In the genomic region with DNA sequence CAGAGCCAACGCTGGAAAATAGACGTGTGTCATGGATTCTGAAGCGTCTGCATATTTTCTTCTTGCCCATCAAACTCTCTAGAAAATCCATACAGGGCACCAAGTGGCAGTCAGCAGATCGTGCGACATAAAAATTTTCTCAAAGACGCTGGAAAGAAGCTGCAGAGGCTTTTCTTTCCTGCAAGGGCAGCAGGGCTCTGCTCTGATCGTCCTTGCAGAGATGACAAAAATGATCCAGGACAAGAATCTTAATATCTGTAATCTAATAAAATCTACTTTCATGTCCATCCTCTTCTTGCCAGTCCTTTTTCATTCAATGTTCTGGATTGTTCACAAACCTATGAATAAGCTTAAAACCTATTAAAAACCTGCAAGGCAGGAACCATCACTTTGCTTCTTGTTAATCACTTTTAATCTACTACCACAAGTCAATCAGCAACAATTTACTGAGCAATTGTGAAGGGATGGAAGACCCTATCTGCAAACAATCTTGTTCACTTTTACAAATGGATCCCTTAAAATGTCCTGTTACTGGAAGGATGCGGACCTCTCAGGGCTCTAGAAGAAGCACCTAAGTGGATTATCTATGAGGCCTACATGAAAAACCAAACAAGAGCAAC, we compare ENCODE assay signal across 22 cellular contexts.
A peak's percentile ranks its signal among the peaks of the same experiment; 100 is the strongest.
DNase-seq lines count a peak whose midpoint lies in the region; ATAC-seq and TF ChIP-seq lines count a peak whose summit lies in the region.
"Had no signal": no experiment of that assay in that cellular context is flagged by ENCODE, and none has a peak within 500 bp of the region (broad histone marks: within the 10 kb centered on the region; RNA-seq: fewer than 3 reads in every experiment).

No MANE protein-coding gene starts in this region.

- H3K4me3 ChIP-seq in osteoblast (ENCODE audit: insufficient read depth, low read length) (no peak overlapping the region), aorta (ENCODE audit: low read length in 2 of 2) (no peak overlapping the region)
- H3K4me3 ChIP-seq: spleen had no signal

- TF ChIP-seq CTCF in chondrocyte (IDR thresholded peaks at IDR 0.05) (no peak), osteoblast (IDR thresholded peaks at IDR 0.05; ENCODE audit: extremely low read depth, low read depth, low read length) (no peak)

- POLR2A ChIA-PET in activated CD4-positive, alpha-beta T cell treated with anti-CD3 and anti-CD28 coated beads, Interleukin-2, amount 10 ng/mL, durations not matched to agents 7 days and 5 days (lab: Charles Lee), result interaction anchor here (0.6 kb wide), 1 partner anchor 467 kb away, joined by 3 read pairs; no protein-coding TSS in a partner anchor

- H2AFZ ChIP-seq in osteoblast (ENCODE audit: low read length), result no peak overlapping the region

- H3K4me1 Mint-ChIP-seq in chondrocyte (ENCODE audit: low read depth), result peaks cover 61% of the 10 kb centered on the region
- peaks cover 18% of the 10 kb centered on the region for H3K4me1 Mint-ChIP-seq in activated CD4-positive, alpha-beta T cell treated with anti-CD3 and anti-CD28 coated beads, Interleukin-2, amount 10 ng/mL, durations not matched to agents 7 days and 5 days
- H3K4me1 Mint-ChIP-seq: T-cell had no signal

- H3K9me3 ChIP-seq in osteoblast (ENCODE audit: low read depth, low read length), result no peaks in the 10 kb centered on the region
- no peaks in the 10 kb centered on the region for H3K9me3 ChIP-seq in aorta (ENCODE audit: control insufficient read depth, low read length)
- H3K9me3 ChIP-seq: BE2C, spleen had no signal

- ATAC-seq in aorta (ENCODE audit: low FRiP score), result peak; percentile 49

- no peaks in the 10 kb centered on the region for H4K20me1 ChIP-seq in osteoblast (ENCODE audit: insufficient read depth, low read length)

- CTCF ChIA-PET in activated CD4-positive, alpha-beta T cell treated with anti-CD3 and anti-CD28 coated beads, Interleukin-2, amount 10 ng/mL, durations not matched to agents 7 days and 5 days (lab: Charles Lee), result interaction anchor here (1.0 to 1.4 kb wide), 2 partner anchors 11 to 647 kb away, joined by 3 to 4 read pairs; no protein-coding TSS in a partner anchor

- peaks cover 2% of the 10 kb centered on the region for H3K36me3 Mint-ChIP-seq in chondrocyte (ENCODE audit: low read depth)
- no peaks in the 10 kb centered on the region for H3K36me3 Mint-ChIP-seq in activated CD4-positive, alpha-beta T cell treated with anti-CD3 and anti-CD28 coated beads, Interleukin-2, amount 10 ng/mL, durations not matched to agents 7 days and 5 days (ENCODE audit: low read depth)
- H3K36me3 Mint-ChIP-seq: activated CD8-positive, alpha-beta memory T cell treated with anti-CD3 and anti-CD28 coated beads, Interleukin-2, amount 10 ng/mL, durations not matched to agents 7 days and 5 days; naive B cell; T-cell had no signal

- H3K27ac ChIP-seq in osteoblast (ENCODE audit: low read depth, low read length), result peak overlapping the region; percentile 89
- H3K27ac ChIP-seq in aorta (ENCODE audit: low read depth in 1 of 2, low read length in 2 of 2), result no peak overlapping the region
- H3K27ac ChIP-seq: epithelial cell of prostate, foreskin keratinocyte, spleen had no signal

- intact Hi-C loops in aorta (cut with DNase I), result loop anchor here (2.0 to 5.0 kb wide), 5 partner anchors 72 to 482 kb away; partner anchors contain the start of gene FN1 (in 1 of the 2)

- H3K27me3 ChIP-seq in osteoblast (ENCODE audit: insufficient read depth, low read length), result no peaks in the 10 kb centered on the region
- H3K27me3 ChIP-seq in aorta (ENCODE audit: control insufficient read depth in 1 of 2, insufficient read depth in 2 of 2, low read length in 1 of 2), result no peaks in the 10 kb centered on the region
- H3K27me3 ChIP-seq: BE2C, foreskin keratinocyte, spleen had no signal

- no peak overlapping the region for H3K4me3 Mint-ChIP-seq in chondrocyte (ENCODE audit: unreplicated experiment)
- H3K4me3 Mint-ChIP-seq in activated CD4-positive, alpha-beta T cell treated with anti-CD3 and anti-CD28 coated beads, Interleukin-2, amount 10 ng/mL, durations not matched to agents 7 days and 5 days, result no peak overlapping the region
- H3K4me3 Mint-ChIP-seq: activated CD4-positive, alpha-beta T cell treated with anti-CD3 and anti-CD28 coated beads for 36 hours; activated CD8-positive, alpha-beta memory T cell treated with anti-CD3 and anti-CD28 coated beads, Interleukin-2, amount 10 ng/mL, durations not matched to agents 7 days and 5 days; activated naive CD8-positive, alpha-beta T cell treated with anti-CD3 and anti-CD28 coated beads, Interleukin-2, amount 50 U/mL, for 24 hours; naive B cell; stimulated activated naive CD8-positive, alpha-beta T cell treated with anti-CD3 and anti-CD28 coated beads, Interleukin-15, amount 100 ng/mL, for 72 hours; T-cell had no signal

- peak; percentile 46 for DNase-seq in NCI-H748 (lab: John Stamatoyannopoulos, UW; ENCODE audit: unreplicated experiment)
- DNase-seq in NCI-H748 treated with DMSO at 0.1 percent for 48 hours (lab: John Stamatoyannopoulos, UW), result no peak
- no peak for DNase-seq in chondrocyte (ENCODE audit: low spot score)
- no peak for DNase-seq in osteoblast (ENCODE audit: insufficient read length, low spot score, missing footprints)
- no peak for DNase-seq in aorta
- no peak for DNase-seq in activated CD4-positive, alpha-beta T cell treated with anti-CD3 and anti-CD28 coated beads, Interleukin-2, amount 10 ng/mL, durations not matched to agents 7 days and 5 days
- DNase-seq in activated gamma-delta T cell (lab: John Stamatoyannopoulos, UW), result no peak
- DNase-seq in iPS-NIHi7 (ENCODE audit: extremely low spot score), result no peak
- DNase-seq: kidney, NCI-H2081 treated with DMSO at 0.1 percent for 48 hours, NCI-H510A, spleen had no signal

- H3K36me3 ChIP-seq in osteoblast (ENCODE audit: insufficient read depth, low read length) (no peaks in the 10 kb centered on the region), aorta (ENCODE audit: control insufficient read depth in 1 of 2, insufficient read depth in 2 of 2, low read length in 1 of 2) (no peaks in the 10 kb centered on the region)
- H3K36me3 ChIP-seq: BE2C, spleen had no signal

- H3K4me2 ChIP-seq in osteoblast (ENCODE audit: insufficient read depth, low read length), result no peak overlapping the region

- H3K27ac Mint-ChIP-seq in chondrocyte (ENCODE audit: unreplicated experiment), result peak overlapping the region; percentile 95
- H3K27ac Mint-ChIP-seq in activated CD4-positive, alpha-beta T cell treated with anti-CD3 and anti-CD28 coated beads, Interleukin-2, amount 10 ng/mL, durations not matched to agents 7 days and 5 days, result no peak overlapping the region
- H3K27ac Mint-ChIP-seq: activated CD4-positive, alpha-beta T cell treated with anti-CD3 and anti-CD28 coated beads for 36 hours; activated CD8-positive, alpha-beta memory T cell treated with anti-CD3 and anti-CD28 coated beads, Interleukin-2, amount 10 ng/mL, durations not matched to agents 7 days and 5 days; activated naive CD8-positive, alpha-beta T cell treated with anti-CD3 and anti-CD28 coated beads, Interleukin-2, amount 50 U/mL, for 24 hours; activated T-helper 2 cell treated with anti-CD3 and anti-CD28 coated beads, Interferon-gamma antibody, Interleukin-2, Interleukin-4, amounts not matched to agents 10 μg/mL and 5 μg/mL and 100 μg/mL, durations not matched to agents 14 hours and 24 hours and 36 hours; naive B cell; stimulated activated naive CD8-positive, alpha-beta T cell treated with anti-CD3 and anti-CD28 coated beads, Interleukin-15, amount 100 ng/mL, for 72 hours; T-cell had no signal

- H3K4me1 ChIP-seq in osteoblast (ENCODE audit: insufficient read depth, low read length) (peaks cover 36% of the 10 kb centered on the region), aorta (ENCODE audit: control insufficient read depth in 1 of 2, insufficient read depth in 2 of 2, low read length in 2 of 2) (peaks cover 0 to 6% of the 10 kb centered on the region in 2 donors)
- H3K4me1 ChIP-seq: foreskin keratinocyte, spleen had no signal

- H3K79me2 ChIP-seq in osteoblast (ENCODE audit: insufficient read depth, low read length), result no peaks in the 10 kb centered on the region

- WGBS in aorta, 2 donors, result 14 to 29% methylated on average over 8 of the region's 8 CpGs

- H3K9me3 Mint-ChIP-seq in chondrocyte (ENCODE audit: low read depth), result peaks cover 8% of the 10 kb centered on the region
- no peaks in the 10 kb centered on the region for H3K9me3 Mint-ChIP-seq in activated CD4-positive, alpha-beta T cell treated with anti-CD3 and anti-CD28 coated beads, Interleukin-2, amount 10 ng/mL, durations not matched to agents 7 days and 5 days
- H3K9me3 Mint-ChIP-seq: activated naive CD8-positive, alpha-beta T cell treated with anti-CD3 and anti-CD28 coated beads, Interleukin-2, amount 50 U/mL, for 24 hours; activated T-helper 2 cell treated with anti-CD3 and anti-CD28 coated beads, Interferon-gamma antibody, Interleukin-2, Interleukin-4, amounts not matched to agents 10 μg/mL and 5 μg/mL and 100 μg/mL, durations not matched to agents 14 hours and 24 hours and 36 hours; naive B cell; stimulated activated naive CD8-positive, alpha-beta T cell treated with anti-CD3 and anti-CD28 coated beads, Interleukin-15, amount 100 ng/mL, for 72 hours; T-cell had no signal

- H3K27me3 Mint-ChIP-seq in chondrocyte (ENCODE audit: low read depth), result no peaks in the 10 kb centered on the region
- H3K27me3 Mint-ChIP-seq in activated CD4-positive, alpha-beta T cell treated with anti-CD3 and anti-CD28 coated beads, Interleukin-2, amount 10 ng/mL, durations not matched to agents 7 days and 5 days, result no peaks in the 10 kb centered on the region
